ENCODE assay signal across 1 cellular context in genomic region chr1:169105434-169106094, GRCh38.
TF ChIP-seq lines count a peak whose summit lies in the region.

No MANE protein-coding gene starts in this region.

TF ChIP-seq in HepG2, 621 proteins besides CTCF, POLR2A, EP300 and RAD21 (continued from another document and continues in another):
- TF ChIP-seq ZZZ3 (CRISPR knock-in tag; IDR thresholded peaks at IDR 0.05; ENCODE audit: borderline replicate concordance): no peak
- TF ChIP-seq STAG1 (CRISPR knock-in tag; IDR thresholded peaks at IDR 0.05): peak; percentile 43; the same call in 1 of the 2 replicates
- TF ChIP-seq ZNF607 (CRISPR knock-in tag; IDR thresholded peaks at IDR 0.05; ENCODE audit: borderline replicate concordance): peak; percentile 79
- TF ChIP-seq PHF20 (CRISPR knock-in tag; IDR thresholded peaks at IDR 0.05): peak; percentile 61; the same call in 1 of the 2 replicates
- peak; percentile 27; the same call in 1 of the 2 replicates for TF ChIP-seq KDM3A (CRISPR knock-in tag; IDR thresholded peaks at IDR 0.05; ENCODE audit: low read depth)
- TF ChIP-seq SMAD9 (CRISPR knock-in tag; IDR thresholded peaks at IDR 0.05): no peak
- no peak for TF ChIP-seq ZNF44 (CRISPR knock-in tag; IDR thresholded peaks at IDR 0.05)
- no peak; the same call in 1 of the 2 replicates for TF ChIP-seq CENPBD1 (CRISPR knock-in tag; IDR thresholded peaks at IDR 0.05; ENCODE audit: borderline replicate concordance, low read depth)
- TF ChIP-seq MBD4 (IDR thresholded peaks at IDR 0.05; ENCODE audit: borderline replicate concordance, low read length): no peak
- peak; percentile 54; the same call in 1 of the 2 replicates for TF ChIP-seq MEIS1 (CRISPR knock-in tag; IDR thresholded peaks at IDR 0.05; ENCODE audit: borderline replicate concordance)
- peak; percentile 8; the same call in 1 of the 2 replicates for TF ChIP-seq GABPA (IDR thresholded peaks at IDR 0.05; ENCODE audit: low read depth, low read length)
- TF ChIP-seq GABPA (CRISPR knock-in tag; IDR thresholded peaks at IDR 0.05; ENCODE audit: low read depth): peak; percentile 63
- no peak for TF ChIP-seq ATF1 (CRISPR knock-in tag; IDR thresholded peaks at IDR 0.05)
- peak; percentile 85 for TF ChIP-seq ZNF792 (CRISPR knock-in tag; IDR thresholded peaks at IDR 0.05)
- TF ChIP-seq AGO2 (optimal IDR thresholded peaks at IDR 0.05; ENCODE audit: low read depth, low read length): no peak
- peak; percentile 67; the same call in 1 of the 2 replicates for TF ChIP-seq MIER3 (CRISPR knock-in tag; IDR thresholded peaks at IDR 0.05; ENCODE audit: borderline replicate concordance)
- no peak for TF ChIP-seq BATF2 (CRISPR knock-in tag; IDR thresholded peaks at IDR 0.05)
- TF ChIP-seq ZHX2 (IDR thresholded peaks at IDR 0.05; ENCODE audit: low read depth): peak; percentile 51; the same call in 1 of the 2 replicates
- no peak for TF ChIP-seq ZHX2 (CRISPR knock-in tag; IDR thresholded peaks at IDR 0.05; ENCODE audit: borderline replicate concordance)
- TF ChIP-seq SKI (IDR thresholded peaks at IDR 0.05; ENCODE audit: partially characterized antibody): peak; percentile 64
- no peak for TF ChIP-seq TBL1XR1 (IDR thresholded peaks at IDR 0.05; ENCODE audit: borderline replicate concordance, low read length, partially characterized antibody)
- TF ChIP-seq ZMYM2 (CRISPR knock-in tag; IDR thresholded peaks at IDR 0.05): 0 out of 2 replicates have a peak, but pooled peaks have one; percentile 30
- TF ChIP-seq ZNF747 (CRISPR knock-in tag; IDR thresholded peaks at IDR 0.05; ENCODE audit: borderline replicate concordance): no peak; the same call in 1 of the 2 replicates
- TF ChIP-seq ZMYM4 (CRISPR knock-in tag; IDR thresholded peaks at IDR 0.05): peak; percentile 85
- peak; percentile 65 for TF ChIP-seq HOXA5 (CRISPR knock-in tag; IDR thresholded peaks at IDR 0.05)
- no peak; the same call in 1 of the 2 replicates for TF ChIP-seq MTERF4 (CRISPR knock-in tag; IDR thresholded peaks at IDR 0.05)
- no peak for TF ChIP-seq SIX4 (CRISPR knock-in tag; IDR thresholded peaks at IDR 0.05)
- no peak for TF ChIP-seq ZNF7 (CRISPR knock-in tag; IDR thresholded peaks at IDR 0.05)
- no peak; the same call in 2 of the 3 replicates for TF ChIP-seq MXI1 (IDR thresholded peaks at IDR 0.05; ENCODE audit: borderline replicate concordance, low read depth, low read length)
- no peak for TF ChIP-seq ONECUT2 (CRISPR knock-in tag; IDR thresholded peaks at IDR 0.05)
- TF ChIP-seq ZNF709 (CRISPR knock-in tag; IDR thresholded peaks at IDR 0.05): peak; percentile 6
- TF ChIP-seq ZNF788 (CRISPR knock-in tag; IDR thresholded peaks at IDR 0.05; ENCODE audit: borderline replicate concordance): peak; percentile 47; the same call in 1 of the 2 replicates
- peak; percentile 62 for TF ChIP-seq FOXA3 (CRISPR knock-in tag; IDR thresholded peaks at IDR 0.05)
- no peak; the same call in 1 of the 2 replicates for TF ChIP-seq ZNF766 (CRISPR knock-in tag; IDR thresholded peaks at IDR 0.05; ENCODE audit: borderline replicate concordance)
- TF ChIP-seq TFAP4 (IDR thresholded peaks at IDR 0.05; ENCODE audit: borderline replicate concordance, low read depth): peak; percentile 74; the same call in 1 of the 2 replicates
- TF ChIP-seq ZNF142 (CRISPR knock-in tag; IDR thresholded peaks at IDR 0.05): peak; percentile 82
- no peak for TF ChIP-seq TIGD3 (CRISPR knock-in tag; IDR thresholded peaks at IDR 0.05; ENCODE audit: borderline replicate concordance)
- peak; percentile 36; the same call in 1 of the 2 replicates for TF ChIP-seq STAT6 (CRISPR knock-in tag; IDR thresholded peaks at IDR 0.05; ENCODE audit: borderline replicate concordance)
- peak; percentile 72 for TF ChIP-seq ZNF331 (CRISPR knock-in tag; IDR thresholded peaks at IDR 0.05)
- TF ChIP-seq KDM5B (CRISPR knock-in tag; IDR thresholded peaks at IDR 0.05; ENCODE audit: borderline replicate concordance): peak; percentile 59; the same call in 1 of the 2 replicates
- peak; percentile 74 for TF ChIP-seq ISL2 (CRISPR knock-in tag; IDR thresholded peaks at IDR 0.05)
- TF ChIP-seq SAFB2 (CRISPR knock-in tag; IDR thresholded peaks at IDR 0.05; ENCODE audit: borderline replicate concordance, low read depth): no peak
- TF ChIP-seq POLR2G (IDR thresholded peaks at IDR 0.05; ENCODE audit: low read depth, low read length): no peak; the same call in 1 of the 2 replicates
- no peak for TF ChIP-seq ZKSCAN1 (IDR thresholded peaks at IDR 0.05; ENCODE audit: low read length)
- TF ChIP-seq SRSF9 (IDR thresholded peaks at IDR 0.05; ENCODE audit: borderline replicate concordance, insufficient read depth, low read depth, low read length, poor library complexity, severe bottlenecking): no peak
- no peak; the same call in 1 of the 2 replicates for TF ChIP-seq YEATS2 (CRISPR knock-in tag; IDR thresholded peaks at IDR 0.05; ENCODE audit: borderline replicate concordance)
